12 cellular contexts compared by ENCODE assay signal in genomic region chr6:22214314-22214713, GRCh38.
A peak's percentile ranks its signal among the peaks of the same experiment; 100 is the strongest.
DNase-seq lines count a peak whose midpoint lies in the region; TF ChIP-seq lines count a peak whose summit lies in the region.
"Had no signal": no experiment of that assay in that cellular context is flagged by ENCODE, and none has a peak within 500 bp of the region (broad histone marks: within the 10 kb centered on the region; RNA-seq: fewer than 3 reads in every experiment).

No MANE protein-coding gene starts in this region.

- no peak overlapping the region for H2AFZ ChIP-seq in OCI-LY7 (ENCODE audit: low read length)

- DNase-seq in BE2C, result peak; percentile 44
- peak; percentile 13 for DNase-seq in COLO668 (lab: John Stamatoyannopoulos, UW; ENCODE audit: unreplicated experiment)
- DNase-seq in OCI-LY7 (ENCODE audit: low spot score), result peak; percentile 4
- no peak for DNase-seq in neural crest cell (ENCODE audit: low read depth, low spot score)
- DNase-seq in T-helper 1 cell, result no peak
- no peak for DNase-seq in NCI-H1048 (lab: John Stamatoyannopoulos, UW)
- no peak for DNase-seq in tibial artery
- DNase-seq: C1 segment of cervical spinal cord; CD4-positive, alpha-beta T cell; DMS79; GOT3; H9 had no signal

- H3K4me2 ChIP-seq in OCI-LY7 (ENCODE audit: low read length), result no peak overlapping the region

- intact Hi-C loops in OCI-LY7 (cut with micrococcal nuclease; ENCODE audit: unreplicated experiment) (no loop called here), tibial artery (cut with DNase I; ENCODE audit: low total_unique reads) (no loop called here)

- no peak overlapping the region for H3K4me3 Mint-ChIP-seq in neural crest cell
- H3K4me3 Mint-ChIP-seq: CD4-positive, alpha-beta T cell; H9 had no signal

- H3K36me3 ChIP-seq in BE2C (no peaks in the 10 kb centered on the region), OCI-LY7 (ENCODE audit: insufficient read depth, low read length) (no peaks in the 10 kb centered on the region), tibial artery (no peaks in the 10 kb centered on the region)

- H3K4me3 ChIP-seq in BE2C (ENCODE audit: low read depth, low read length), result no peak overlapping the region
- no peak overlapping the region for H3K4me3 ChIP-seq in OCI-LY7 (ENCODE audit: low read depth, low read length, poor library complexity, severe bottlenecking)
- H3K4me3 ChIP-seq in tibial artery, result no peak overlapping the region

- no peaks in the 10 kb centered on the region for H3K79me2 ChIP-seq in OCI-LY7 (ENCODE audit: insufficient read depth, low read depth, low read length)

- POLR2A ChIA-PET in OCI-LY7 (lab: Charles Lee), result no interaction called here

- H3K36me3 Mint-ChIP-seq in neural crest cell (ENCODE audit: low read depth), result no peaks in the 10 kb centered on the region

- CTCF ChIA-PET in OCI-LY7 (lab: Charles Lee; ENCODE audit: unreplicated experiment), result no interaction called here

- peaks cover 3% of the 10 kb centered on the region for H3K4me1 Mint-ChIP-seq in neural crest cell

- no TSS peak for BruUV-seq in OCI-LY7 (replicated peaks; lab: Mats Ljungman, UMichigan)

- no peaks in the 10 kb centered on the region for H4K20me1 ChIP-seq in OCI-LY7 (ENCODE audit: insufficient read depth, low read length)

- no peaks in the 10 kb centered on the region for H3K9me3 Mint-ChIP-seq in neural crest cell
- H3K9me3 Mint-ChIP-seq: CD4-positive, alpha-beta T cell had no signal

- no peaks in the 10 kb centered on the region for H3K9me3 ChIP-seq in BE2C
- H3K9me3 ChIP-seq in OCI-LY7 (ENCODE audit: low read length), result no peaks in the 10 kb centered on the region
- H3K9me3 ChIP-seq in tibial artery, result no peaks in the 10 kb centered on the region

- H3K27ac ChIP-seq in OCI-LY7 (ENCODE audit: low read depth, low read length, poor library complexity, severe bottlenecking) (no peak overlapping the region), tibial artery (no peak overlapping the region)

- peak overlapping the region; percentile 68 for H3K27ac Mint-ChIP-seq in neural crest cell (ENCODE audit: unreplicated experiment)
- H3K27ac Mint-ChIP-seq: CD4-positive, alpha-beta T cell; H9 had no signal

- H3K4me1 ChIP-seq in BE2C (peaks cover 3% of the 10 kb centered on the region; the same call in 1 of the 2 replicates), OCI-LY7 (ENCODE audit: insufficient read depth, low read length, poor library complexity, severe bottlenecking) (no peaks in the 10 kb centered on the region), tibial artery (no peaks in the 10 kb centered on the region)

- TF ChIP-seq CTCF in BE2C (IDR thresholded peaks at IDR 0.05; ENCODE audit: low read depth, low read length) (no peak), OCI-LY7 (conservative IDR thresholded peaks at IDR 0.05; ENCODE audit: low read length) (no peak), neural crest cell (conservative IDR thresholded peaks at IDR 0.05) (no peak), tibial artery (IDR thresholded peaks at IDR 0.05) (no peak)

- H3K9me2 ChIP-seq in OCI-LY7 (ENCODE audit: insufficient read depth, low read length), result no peaks in the 10 kb centered on the region

- no peaks in the 10 kb centered on the region for H3K27me3 ChIP-seq in BE2C
- no peaks in the 10 kb centered on the region for H3K27me3 ChIP-seq in tibial artery

- H3K27me3 Mint-ChIP-seq in neural crest cell (ENCODE audit: low read depth), result no peaks in the 10 kb centered on the region
- H3K27me3 Mint-ChIP-seq: CD4-positive, alpha-beta T cell had no signal

Comparison
In these comparisons a context has a peak if more than half of its experiments do, and no peak if none do; other contexts are left out.
1. DNase-seq: peak in BE2C (single experiment), COLO668 (single experiment) and OCI-LY7 (single experiment); none in neural crest cell (single experiment), T-helper 1 cell (0 of 5), NCI-H1048 (single experiment) and tibial artery (0 of 2).